ENCODE assay signal across 9 cellular contexts in the genomic region with DNA sequence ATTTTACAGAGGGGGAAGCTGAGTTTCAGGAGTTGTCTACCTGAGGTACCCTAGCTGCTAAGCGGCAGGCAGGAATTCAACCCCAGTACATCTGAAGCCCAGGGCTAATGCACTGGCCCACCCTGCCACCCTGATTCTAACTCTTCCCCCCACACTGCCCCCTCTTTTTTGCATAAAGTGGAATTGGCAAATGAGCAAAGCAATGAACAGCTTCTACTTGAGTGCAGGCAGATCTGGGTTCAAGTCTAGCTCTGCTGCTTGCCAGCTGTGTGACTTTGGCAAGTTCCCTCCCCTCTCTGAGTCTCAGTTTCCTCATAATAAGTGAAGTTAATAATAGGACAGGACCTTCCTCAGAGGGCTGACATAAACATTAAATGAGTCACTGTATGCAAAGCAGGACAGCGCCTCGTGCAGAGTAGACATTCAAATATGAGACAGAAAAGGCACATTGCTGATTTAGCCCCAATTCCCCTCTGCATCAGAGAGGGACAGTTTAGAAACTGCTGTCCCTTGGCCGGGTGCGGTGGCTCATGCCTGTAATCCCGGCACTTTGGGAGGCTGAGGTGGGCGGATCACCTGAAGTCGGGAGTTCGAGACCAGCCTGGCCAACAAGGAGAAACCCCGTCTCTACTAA. TPM values are rescaled to one million over a fixed set of nuclear protein-coding genes. Genes with fewer than 3 reads are reported as not detected.
DNase-seq lines count a peak whose midpoint lies in the region; ATAC-seq lines count a peak whose summit lies in the region.
"Had no signal": no experiment of that assay in that cellular context is flagged by ENCODE, and none has a peak within 500 bp of the region (broad histone marks: within the 10 kb centered on the region; RNA-seq: fewer than 3 reads in every experiment).

No MANE protein-coding gene starts in this region.

- H3K36me3 ChIP-seq in effector memory CD4-positive, alpha-beta T cell (ENCODE audit: control insufficient read depth, insufficient read depth, low read length) = no peaks in the 10 kb centered on the region

- H3K9me3 ChIP-seq in effector memory CD4-positive, alpha-beta T cell (ENCODE audit: control insufficient read depth, low read length) = no peaks in the 10 kb centered on the region

- peak overlapping the region; percentile 61 for H3K27ac ChIP-seq in effector memory CD4-positive, alpha-beta T cell (ENCODE audit: insufficient read depth, low read length, poor library complexity, severe bottlenecking)
- H3K27ac ChIP-seq: 22Rv1 had no signal

- H3K27me3 ChIP-seq in effector memory CD4-positive, alpha-beta T cell (replicated peaks; ENCODE audit: control insufficient read depth, insufficient read depth, low read length, poor library complexity, severe bottlenecking) = no peaks in the 10 kb centered on the region

- peak overlapping the region; percentile 11 for H3K4me3 ChIP-seq in effector memory CD4-positive, alpha-beta T cell (ENCODE audit: insufficient read depth, low read depth, low read length, poor library complexity, severe bottlenecking)

- peaks cover 92% of the 10 kb centered on the region for H3K4me1 ChIP-seq in effector memory CD4-positive, alpha-beta T cell (ENCODE audit: control insufficient read depth, insufficient read depth, low read length, poor library complexity, severe bottlenecking)

- ATAC-seq in HG02588 (IDR thresholded peaks at IDR 0.05; ENCODE audit: unreplicated experiment) = peak; percentile 31

- DNase-seq in DMS53 (lab: John Stamatoyannopoulos, UW) = peak; percentile 56
- DNase-seq in DMS53 treated with DMSO at 0.1 percent for 48 hours (lab: John Stamatoyannopoulos, UW; ENCODE audit: unreplicated experiment) = no peak
- peak; percentile 43 to 76 for DNase-seq in NCI-H526 (lab: John Stamatoyannopoulos, UW)
- DNase-seq in effector memory CD4-positive, alpha-beta T cell = no peak
- no peak for DNase-seq in HT-29 (ENCODE audit: low spot score)
- DNase-seq in NCI-H128 (lab: John Stamatoyannopoulos, UW; ENCODE audit: unreplicated experiment) = no peak
- DNase-seq in NCI-H1417 treated with DMSO at 0.1 percent for 48 hours (lab: John Stamatoyannopoulos, UW) = no peak

RNA-seq across cellular contexts. Expression of gene ADA, which starts 4.7 kb away (rescaled TPM):
- total RNA-seq in HT-29 (2014; rRNA removed; shearing (Covaris generic)) = 0.39 TPM in 1 of 2 replicates, not detected in the other

Comparison
In these comparisons a context has a peak if more than half of its experiments do, and no peak if none do; other contexts are left out.
1. DNase-seq: peak in DMS53 (single experiment) and NCI-H526 (2 of 2); none in DMS53 treated with DMSO at 0.1 percent for 48 hours (single experiment), effector memory CD4-positive, alpha-beta T cell (0 of 3), HT-29 (single experiment), NCI-H128 (single experiment) and NCI-H1417 treated with DMSO at 0.1 percent for 48 hours (single experiment).